Comparison of ENCODE assay signal across 1 cellular context in the genomic region with DNA sequence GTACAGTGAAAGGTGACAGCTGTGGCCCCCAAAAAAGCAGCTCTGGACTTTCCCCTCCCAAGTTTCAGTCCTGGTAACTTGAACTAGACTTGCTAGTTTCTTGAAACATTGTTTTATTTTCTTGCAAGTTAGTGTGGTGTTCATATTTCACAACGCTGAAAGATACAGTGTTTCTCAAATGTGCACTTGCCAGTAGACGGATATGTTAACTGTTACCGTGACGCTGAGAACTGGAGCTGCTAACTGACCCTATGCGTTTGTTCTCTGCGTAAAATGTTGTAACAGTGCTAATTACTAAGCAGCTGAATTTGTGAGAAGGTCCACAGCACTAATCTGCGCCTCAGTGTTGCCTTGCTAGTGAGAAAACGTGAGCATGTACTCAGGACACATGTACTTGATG.
TF ChIP-seq lines count a peak whose summit lies in the region.

No MANE protein-coding gene starts in this region.

TF ChIP-seq in H1, 55 proteins besides CTCF, POLR2A, EP300 and RAD21:
- TF ChIP-seq, protein P1, sequence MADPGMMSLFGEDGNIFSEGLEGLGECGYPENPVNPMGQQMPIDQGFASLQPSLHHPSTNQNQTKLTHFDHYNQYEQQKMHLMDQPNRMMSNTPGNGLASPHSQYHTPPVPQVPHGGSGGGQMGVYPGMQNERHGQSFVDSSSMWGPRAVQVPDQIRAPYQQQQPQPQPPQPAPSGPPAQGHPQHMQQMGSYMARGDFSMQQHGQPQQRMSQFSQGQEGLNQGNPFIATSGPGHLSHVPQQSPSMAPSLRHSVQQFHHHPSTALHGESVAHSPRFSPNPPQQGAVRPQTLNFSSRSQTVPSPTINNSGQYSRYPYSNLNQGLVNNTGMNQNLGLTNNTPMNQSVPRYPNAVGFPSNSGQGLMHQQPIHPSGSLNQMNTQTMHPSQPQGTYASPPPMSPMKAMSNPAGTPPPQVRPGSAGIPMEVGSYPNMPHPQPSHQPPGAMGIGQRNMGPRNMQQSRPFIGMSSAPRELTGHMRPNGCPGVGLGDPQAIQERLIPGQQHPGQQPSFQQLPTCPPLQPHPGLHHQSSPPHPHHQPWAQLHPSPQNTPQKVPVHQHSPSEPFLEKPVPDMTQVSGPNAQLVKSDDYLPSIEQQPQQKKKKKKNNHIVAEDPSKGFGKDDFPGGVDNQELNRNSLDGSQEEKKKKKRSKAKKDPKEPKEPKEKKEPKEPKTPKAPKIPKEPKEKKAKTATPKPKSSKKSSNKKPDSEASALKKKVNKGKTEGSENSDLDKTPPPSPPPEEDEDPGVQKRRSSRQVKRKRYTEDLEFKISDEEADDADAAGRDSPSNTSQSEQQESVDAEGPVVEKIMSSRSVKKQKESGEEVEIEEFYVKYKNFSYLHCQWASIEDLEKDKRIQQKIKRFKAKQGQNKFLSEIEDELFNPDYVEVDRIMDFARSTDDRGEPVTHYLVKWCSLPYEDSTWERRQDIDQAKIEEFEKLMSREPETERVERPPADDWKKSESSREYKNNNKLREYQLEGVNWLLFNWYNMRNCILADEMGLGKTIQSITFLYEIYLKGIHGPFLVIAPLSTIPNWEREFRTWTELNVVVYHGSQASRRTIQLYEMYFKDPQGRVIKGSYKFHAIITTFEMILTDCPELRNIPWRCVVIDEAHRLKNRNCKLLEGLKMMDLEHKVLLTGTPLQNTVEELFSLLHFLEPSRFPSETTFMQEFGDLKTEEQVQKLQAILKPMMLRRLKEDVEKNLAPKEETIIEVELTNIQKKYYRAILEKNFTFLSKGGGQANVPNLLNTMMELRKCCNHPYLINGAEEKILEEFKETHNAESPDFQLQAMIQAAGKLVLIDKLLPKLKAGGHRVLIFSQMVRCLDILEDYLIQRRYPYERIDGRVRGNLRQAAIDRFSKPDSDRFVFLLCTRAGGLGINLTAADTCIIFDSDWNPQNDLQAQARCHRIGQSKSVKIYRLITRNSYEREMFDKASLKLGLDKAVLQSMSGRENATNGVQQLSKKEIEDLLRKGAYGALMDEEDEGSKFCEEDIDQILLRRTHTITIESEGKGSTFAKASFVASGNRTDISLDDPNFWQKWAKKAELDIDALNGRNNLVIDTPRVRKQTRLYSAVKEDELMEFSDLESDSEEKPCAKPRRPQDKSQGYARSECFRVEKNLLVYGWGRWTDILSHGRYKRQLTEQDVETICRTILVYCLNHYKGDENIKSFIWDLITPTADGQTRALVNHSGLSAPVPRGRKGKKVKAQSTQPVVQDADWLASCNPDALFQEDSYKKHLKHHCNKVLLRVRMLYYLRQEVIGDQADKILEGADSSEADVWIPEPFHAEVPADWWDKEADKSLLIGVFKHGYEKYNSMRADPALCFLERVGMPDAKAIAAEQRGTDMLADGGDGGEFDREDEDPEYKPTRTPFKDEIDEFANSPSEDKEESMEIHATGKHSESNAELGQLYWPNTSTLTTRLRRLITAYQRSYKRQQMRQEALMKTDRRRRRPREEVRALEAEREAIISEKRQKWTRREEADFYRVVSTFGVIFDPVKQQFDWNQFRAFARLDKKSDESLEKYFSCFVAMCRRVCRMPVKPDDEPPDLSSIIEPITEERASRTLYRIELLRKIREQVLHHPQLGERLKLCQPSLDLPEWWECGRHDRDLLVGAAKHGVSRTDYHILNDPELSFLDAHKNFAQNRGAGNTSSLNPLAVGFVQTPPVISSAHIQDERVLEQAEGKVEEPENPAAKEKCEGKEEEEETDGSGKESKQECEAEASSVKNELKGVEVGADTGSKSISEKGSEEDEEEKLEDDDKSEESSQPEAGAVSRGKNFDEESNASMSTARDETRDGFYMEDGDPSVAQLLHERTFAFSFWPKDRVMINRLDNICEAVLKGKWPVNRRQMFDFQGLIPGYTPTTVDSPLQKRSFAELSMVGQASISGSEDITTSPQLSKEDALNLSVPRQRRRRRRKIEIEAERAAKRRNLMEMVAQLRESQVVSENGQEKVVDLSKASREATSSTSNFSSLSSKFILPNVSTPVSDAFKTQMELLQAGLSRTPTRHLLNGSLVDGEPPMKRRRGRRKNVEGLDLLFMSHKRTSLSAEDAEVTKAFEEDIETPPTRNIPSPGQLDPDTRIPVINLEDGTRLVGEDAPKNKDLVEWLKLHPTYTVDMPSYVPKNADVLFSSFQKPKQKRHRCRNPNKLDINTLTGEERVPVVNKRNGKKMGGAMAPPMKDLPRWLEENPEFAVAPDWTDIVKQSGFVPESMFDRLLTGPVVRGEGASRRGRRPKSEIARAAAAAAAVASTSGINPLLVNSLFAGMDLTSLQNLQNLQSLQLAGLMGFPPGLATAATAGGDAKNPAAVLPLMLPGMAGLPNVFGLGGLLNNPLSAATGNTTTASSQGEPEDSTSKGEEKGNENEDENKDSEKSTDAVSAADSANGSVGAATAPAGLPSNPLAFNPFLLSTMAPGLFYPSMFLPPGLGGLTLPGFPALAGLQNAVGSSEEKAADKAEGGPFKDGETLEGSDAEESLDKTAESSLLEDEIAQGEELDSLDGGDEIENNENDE (IDR thresholded peaks at IDR 0.05; ENCODE audit: insufficient replicate concordance, low read length) = no peak
- TF ChIP-seq SP4 (IDR thresholded peaks at IDR 0.05; ENCODE audit: low read length) (no peak), HDAC6 (IDR thresholded peaks at IDR 0.05; ENCODE audit: low read depth, low read length) (no peak), EGR1 (IDR thresholded peaks at IDR 0.05; ENCODE audit: borderline replicate concordance, low read depth, low read length) (no peak), SIN3A (conservative IDR thresholded peaks at IDR 0.05 in 1 of 2, IDR thresholded peaks at IDR 0.05 in 1 of 2; ENCODE audit: low read depth in 1 of 2, low read length in 2 of 2) (no peak)
